In genomic region chr14:67819563-67820411, GRCh38 we compare ENCODE assay signal across 8 cellular contexts. TPM values are rescaled to one million over a fixed set of nuclear protein-coding genes. Genes with fewer than 3 reads are reported as not detected.
DNase-seq lines count a peak whose midpoint lies in the region; ATAC-seq, FAIRE-seq and TF ChIP-seq lines count a peak whose summit lies in the region.

Gene RAD51B (plus strand): TSS chr14:67819779.

- TF ChIP-seq CTCF in OCI-LY1 (IDR thresholded peaks at IDR 0.05; ENCODE audit: low read length) (no peak), endothelial cell of umbilical vein (IDR thresholded peaks at IDR 0.05; ENCODE audit: extremely low read depth in 1 of 2, insufficient read depth in 1 of 2, low read depth in 1 of 2, low read length in 2 of 2) (no peak), mesothelial cell of epicardium (IDR thresholded peaks at IDR 0.05; ENCODE audit: unreplicated experiment) (no peak)

- H3K9me3 ChIP-seq in HUES6 (ENCODE audit: control insufficient read depth, insufficient read depth, low read depth, low read length) (no peaks in the 10 kb centered on the region), OCI-LY1 (ENCODE audit: low read length) (no peaks in the 10 kb centered on the region), endothelial cell of umbilical vein (replicated peaks; ENCODE audit: control insufficient read depth, insufficient read depth, low read length) (no peaks in the 10 kb centered on the region)

- H3K79me2 ChIP-seq in OCI-LY1 (ENCODE audit: insufficient read depth, low read length) = peaks cover 10% of the 10 kb centered on the region
- peaks cover 12% of the 10 kb centered on the region for H3K79me2 ChIP-seq in endothelial cell of umbilical vein (ENCODE audit: control insufficient read depth, insufficient read depth, low read length)

- H3K4me3 Mint-ChIP-seq in mesothelial cell of epicardium = peak within 1 kb of the TSS; percentile 99

- peak within 1 kb of the TSS; percentile 99 for H3K4me2 ChIP-seq in OCI-LY1 (ENCODE audit: low read length)
- H3K4me2 ChIP-seq in endothelial cell of umbilical vein (ENCODE audit: insufficient read depth, low read length) = peak within 1 kb of the TSS; percentile 94

- peak within 1 kb of the TSS; percentile 76 for H2AFZ ChIP-seq in OCI-LY1 (ENCODE audit: low read length)
- H2AFZ ChIP-seq in endothelial cell of umbilical vein (ENCODE audit: low read depth, low read length) = peak within 1 kb of the TSS; percentile 98

- no peaks in the 10 kb centered on the region for H3K9me3 Mint-ChIP-seq in mesothelial cell of epicardium

- peaks cover 28% of the 10 kb centered on the region for H3K4me1 Mint-ChIP-seq in mesothelial cell of epicardium

- H3K9me2 ChIP-seq in OCI-LY1 (ENCODE audit: low read depth, low read length) = no peaks in the 10 kb centered on the region

- peak; percentile 51 for TF ChIP-seq POLR2A in endothelial cell of umbilical vein (IDR thresholded peaks at IDR 0.05; ENCODE audit: low read depth, low read length)

- H3K4me3 ChIP-seq in HUES6 (ENCODE audit: low read depth, low read length) (peak within 1 kb of the TSS; percentile 89), OCI-LY1 (ENCODE audit: low read depth, low read length, poor library complexity, severe bottlenecking) (peak within 1 kb of the TSS; percentile 98), endothelial cell of umbilical vein (replicated peaks in 1 of 3; ENCODE audit: insufficient read depth in 1 of 3, low read depth in 1 of 3, low read length in 3 of 3) (peak within 1 kb of the TSS; percentile 81 to 96 (median 94))

- no peaks in the 10 kb centered on the region for H3F3A ChIP-seq in OCI-LY1 (ENCODE audit: insufficient read depth, low read length)

- H3K9me1 ChIP-seq in endothelial cell of umbilical vein (replicated peaks; ENCODE audit: control insufficient read depth, extremely low read depth, insufficient read depth, low read length) = no peaks in the 10 kb centered on the region

- H3K27me3 Mint-ChIP-seq in mesothelial cell of epicardium (ENCODE audit: low read depth) = no peaks in the 10 kb centered on the region

- no peaks in the 10 kb centered on the region for H3K36me3 Mint-ChIP-seq in mesothelial cell of epicardium

- DNase-seq in COR-L47 (lab: John Stamatoyannopoulos, UW) (peak; percentile 86), endothelial cell of umbilical vein (ENCODE audit: low read depth, low spot score) (peak; percentile 91), mesothelial cell of epicardium (ENCODE audit: low spot score in 2 of 2, unreplicated experiment in 2 of 2) (peak; percentile 58 to 79)
- DNase-seq in activated CD8-positive, alpha-beta memory T cell treated with anti-CD3 and anti-CD28 coated beads, Interleukin-2, amount 50 U/mL, for 24 hours (ENCODE audit: extremely low read depth) = peak; percentile 70
- DNase-seq in stimulated activated CD8-positive, alpha-beta memory T cell treated with anti-CD3 and anti-CD28 coated beads, Interleukin-15, amount 100 ng/mL, for 4 hours (ENCODE audit: low read depth in 2 of 2) = peak; percentile 62 to 77

- peak within 1 kb of the TSS; percentile 95 for H3K27ac Mint-ChIP-seq in mesothelial cell of epicardium

- no peaks in the 10 kb centered on the region for H3K27me3 ChIP-seq in HUES6 (ENCODE audit: control insufficient read depth, insufficient read depth, low read length)
- no peaks in the 10 kb centered on the region for H3K27me3 ChIP-seq in OCI-LY1 (ENCODE audit: insufficient read depth, low read length)
- H3K27me3 ChIP-seq in endothelial cell of umbilical vein (ENCODE audit: control insufficient read depth in 2 of 2, insufficient read depth in 2 of 2, low read length in 2 of 2) = no peaks in the 10 kb centered on the region

- peak within 1 kb of the TSS; percentile 90 for H3K9ac ChIP-seq in HUES6 (ENCODE audit: low read length)
- H3K9ac ChIP-seq in OCI-LY1 (ENCODE audit: low read length) = peak within 1 kb of the TSS; percentile 92
- H3K9ac ChIP-seq in endothelial cell of umbilical vein (replicated peaks; ENCODE audit: extremely low read depth, insufficient read depth, low read length) = peak within 1 kb of the TSS; percentile 83

- TSS peak; percentile 34 for BruUV-seq in endothelial cell of umbilical vein (replicated peaks; lab: Mats Ljungman, UMichigan)

- H3K36me3 ChIP-seq in HUES6 (ENCODE audit: control insufficient read depth, insufficient read depth, low read length) (no peaks in the 10 kb centered on the region), OCI-LY1 (ENCODE audit: insufficient read depth, low read length) (peaks cover 10% of the 10 kb centered on the region; the same call in 1 of the 2 replicates), endothelial cell of umbilical vein (ENCODE audit: control insufficient read depth in 2 of 2, extremely low read depth in 1 of 2, insufficient read depth in 2 of 2, low read length in 2 of 2) (no peaks in the 10 kb centered on the region)

- ATAC-seq in GM21381 (IDR thresholded peaks at IDR 0.05; ENCODE audit: unreplicated experiment) = peak; percentile 51

- POLR2A ChIA-PET in endothelial cell of umbilical vein (lab: Charles Lee) = no interaction called here

- intact Hi-C loops in endothelial cell of umbilical vein (cut with micrococcal nuclease) = no loop called here

- dilution Hi-C loops in endothelial cell of umbilical vein (cut with MboI; ENCODE audit: extremely low pct_ligation_motif_present, low sequenced_read_pairs) = no loop called here

- CTCF ChIA-PET in endothelial cell of umbilical vein (lab: Charles Lee) = no interaction called here

- H3K4me1 ChIP-seq in HUES6 (ENCODE audit: control insufficient read depth, insufficient read depth, low read length) = peaks cover 19% of the 10 kb centered on the region
- H3K4me1 ChIP-seq in OCI-LY1 (ENCODE audit: insufficient read depth, low read length, severe bottlenecking) = peaks cover 41% of the 10 kb centered on the region
- peaks cover 23% of the 10 kb centered on the region for H3K4me1 ChIP-seq in endothelial cell of umbilical vein (ENCODE audit: control insufficient read depth, extremely low read depth, insufficient read depth, low read length)

- peak within 1 kb of the TSS; percentile 26; the same call in 1 of the 2 replicates for H3K27ac ChIP-seq in HUES6 (ENCODE audit: low read depth, low read length)
- peak within 1 kb of the TSS; percentile 50 for H3K27ac ChIP-seq in OCI-LY1 (ENCODE audit: low read depth, low read length, poor library complexity, severe bottlenecking)
- H3K27ac ChIP-seq in endothelial cell of umbilical vein (ENCODE audit: insufficient read depth, low read depth, low read length) = peak within 1 kb of the TSS; percentile 58

- H4K20me1 ChIP-seq in OCI-LY1 (ENCODE audit: insufficient read depth, low read length) (no peaks in the 10 kb centered on the region), endothelial cell of umbilical vein (replicated peaks; ENCODE audit: control insufficient read depth, extremely low read depth, insufficient read depth, low read length) (no peaks in the 10 kb centered on the region)

- FAIRE-seq in endothelial cell of umbilical vein (lab: Jason Lieb, UNC) = peak; percentile 99

TF ChIP-seq in endothelial cell of umbilical vein, 7 proteins besides CTCF, POLR2A, EP300 and RAD21:
- TF ChIP-seq JUN (IDR thresholded peaks at IDR 0.05; ENCODE audit: borderline replicate concordance, insufficient read depth, insufficient read length, low read depth) (no peak), GATA2 (IDR thresholded peaks at IDR 0.05; ENCODE audit: insufficient read depth, insufficient read length, low read depth, low read length) (no peak), POLR2AphosphoS5 (IDR thresholded peaks at IDR 0.05; ENCODE audit: insufficient read depth, low read depth, low read length) (no peak), EZH2 (IDR thresholded peaks at IDR 0.05; ENCODE audit: borderline replicate concordance, low read depth, low read length, severe bottlenecking) (no peak), MYC (IDR thresholded peaks at IDR 0.05; ENCODE audit: low read depth, low read length) (no peak), FOS (IDR thresholded peaks at IDR 0.05; ENCODE audit: borderline replicate concordance, insufficient read depth, low read length) (no peak)
- TF ChIP-seq, protein P1, sequence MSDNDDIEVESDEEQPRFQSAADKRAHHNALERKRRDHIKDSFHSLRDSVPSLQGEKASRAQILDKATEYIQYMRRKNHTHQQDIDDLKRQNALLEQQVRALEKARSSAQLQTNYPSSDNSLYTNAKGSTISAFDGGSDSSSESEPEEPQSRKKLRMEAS (IDR thresholded peaks at IDR 0.05; ENCODE audit: insufficient read depth, insufficient read length) = no peak
TF ChIP-seq in endothelial cell of umbilical vein: peak in this region for 0.

RNA-seq across cellular contexts. Expression of gene RAD51B, which starts in this region (rescaled TPM):
- total RNA-seq in endothelial cell of umbilical vein (11.3 and 19.0 TPM in 2 replicates), mesothelial cell of epicardium (34.7 to 38.5 TPM (median 34.8 TPM) in 3 replicates)
- 3.9 and 4.0 TPM in 2 replicates for polyA plus RNA-seq in endothelial cell of umbilical vein
- polyA plus RNA-seq in endothelial cell of umbilical vein (2011; cell fraction: cytosol; rRNA removed) = 5.8 and 6.1 TPM in 2 replicates
- polyA plus RNA-seq in endothelial cell of umbilical vein (2011; cell fraction: nucleus; rRNA removed) = 8.8 and 8.9 TPM in 2 replicates
- polyA plus RNA-seq in endothelial cell of umbilical vein (2012) = 4.5 and 5.3 TPM in 2 replicates
- 21.0 and 46.0 TPM in 2 replicates for polyA minus RNA-seq in endothelial cell of umbilical vein
- 3.2 TPM for polyA minus RNA-seq in endothelial cell of umbilical vein (2011; cell fraction: cytosol; rRNA and poly(A)+ RNA removed)
- polyA minus RNA-seq in endothelial cell of umbilical vein (2011; cell fraction: nucleus; rRNA and poly(A)+ RNA removed) = 44.8 and 71.8 TPM in 2 replicates

Comparison
In these comparisons a context has a peak if more than half of its experiments do, and no peak if none do; other contexts are left out.
1. Peak in every context shown above with its lines: DNase-seq, ATAC-seq, H3K4me3 ChIP-seq and H3K27ac ChIP-seq.